In genomic region chr12:120115692-120116442, GRCh38 we compare ENCODE assay signal across 8 cellular contexts. TPM values are rescaled to one million over a fixed set of nuclear protein-coding genes. Genes with fewer than 3 reads are reported as not detected.
DNase-seq lines count a peak whose midpoint lies in the region; ATAC-seq and TF ChIP-seq lines count a peak whose summit lies in the region.

No MANE protein-coding gene starts in this region.

- intact Hi-C loops in Right ventricle myocardium inferior (cut with DNase I), result no loop called here
- intact Hi-C loops in Right ventricle myocardium superior (cut with DNase I), result no loop called here

- TF ChIP-seq CTCF in foreskin keratinocyte (conservative IDR thresholded peaks at IDR 0.05), result no peak

- ATAC-seq in Right ventricle myocardium inferior (no peak), Right ventricle myocardium superior (ENCODE audit: poor library complexity) (no peak), foreskin keratinocyte (peak; percentile 12)

- POLR2A ChIA-PET in activated CD4-positive, alpha-beta memory T cell treated with anti-CD3 and anti-CD28 coated beads, Interleukin-2, amount 10 ng/mL, durations not matched to agents 7 days and 5 days (lab: Charles Lee), result interaction anchor here (0.7 to 10.6 kb wide), 17 partner anchors 8 to 175 kb away, joined by 3 to 236 read pairs (median 9); partner anchors contain the start of genes BICDL1, GCN1, RNU4-1 and RNU4-2

- H3K27me3 ChIP-seq in foreskin keratinocyte, result no peaks in the 10 kb centered on the region

- H3K4me1 Mint-ChIP-seq in IgD-negative memory B cell, result peaks cover 55 to 59% (median 57%) of the 10 kb centered on the region in 3 donors
- peaks cover 76% of the 10 kb centered on the region for H3K4me1 Mint-ChIP-seq in activated CD4-positive, alpha-beta memory T cell treated with anti-CD3 and anti-CD28 coated beads, Interleukin-2, amount 10 ng/mL, durations not matched to agents 7 days and 5 days

- H3K27me3 Mint-ChIP-seq in IgD-negative memory B cell, result no peaks in the 10 kb centered on the region
- H3K27me3 Mint-ChIP-seq in activated CD4-positive, alpha-beta memory T cell treated with anti-CD3 and anti-CD28 coated beads, Interleukin-2, amount 10 ng/mL, durations not matched to agents 7 days and 5 days, result no peaks in the 10 kb centered on the region

- DNase-seq in Right ventricle myocardium inferior (ENCODE audit: missing footprints) (peak; percentile 75), Right ventricle myocardium superior (no peak), foreskin keratinocyte (no peak), retina (peak; percentile 28), pons (ENCODE audit: low spot score) (no peak)
- peak; percentile 53 for DNase-seq in activated CD4-positive, alpha-beta memory T cell treated with anti-CD3 and anti-CD28 coated beads, Interleukin-2, amount 10 ng/mL, durations not matched to agents 7 days and 5 days
- DNase-seq in central memory CD4-positive, alpha-beta T cell, result no peak

- H3K36me3 Mint-ChIP-seq in IgD-negative memory B cell, result peaks cover 3% of the 10 kb centered on the region
- H3K36me3 Mint-ChIP-seq in activated CD4-positive, alpha-beta memory T cell treated with anti-CD3 and anti-CD28 coated beads, Interleukin-2, amount 10 ng/mL, durations not matched to agents 7 days and 5 days (ENCODE audit: low read depth), result peaks cover 54% of the 10 kb centered on the region

- CTCF ChIA-PET in activated CD4-positive, alpha-beta memory T cell treated with anti-CD3 and anti-CD28 coated beads, Interleukin-2, amount 10 ng/mL, durations not matched to agents 7 days and 5 days (lab: Charles Lee), result interaction anchor here (1.8 to 4.4 kb wide), 3 partner anchors 29 to 126 kb away, joined by 6 to 34 read pairs (median 17); partner anchors contain the start of gene RPLP0

- H3K4me1 ChIP-seq in foreskin keratinocyte, result peaks cover 17% of the 10 kb centered on the region

- H3K4me3 Mint-ChIP-seq in IgD-negative memory B cell, result peak overlapping the region; percentile 90 to 99 (median 94)
- peak overlapping the region; percentile 85 for H3K4me3 Mint-ChIP-seq in activated CD4-positive, alpha-beta memory T cell treated with anti-CD3 and anti-CD28 coated beads, Interleukin-2, amount 10 ng/mL, durations not matched to agents 7 days and 5 days

- no peaks in the 10 kb centered on the region for H3K9me3 Mint-ChIP-seq in IgD-negative memory B cell
- H3K9me3 Mint-ChIP-seq in activated CD4-positive, alpha-beta memory T cell treated with anti-CD3 and anti-CD28 coated beads, Interleukin-2, amount 10 ng/mL, durations not matched to agents 7 days and 5 days, result no peaks in the 10 kb centered on the region

- peak overlapping the region; percentile 84 to 95 (median 92) for H3K27ac Mint-ChIP-seq in IgD-negative memory B cell
- peak overlapping the region; percentile 75 for H3K27ac Mint-ChIP-seq in activated CD4-positive, alpha-beta memory T cell treated with anti-CD3 and anti-CD28 coated beads, Interleukin-2, amount 10 ng/mL, durations not matched to agents 7 days and 5 days

- peak overlapping the region; percentile 65 for H3K27ac ChIP-seq in foreskin keratinocyte

RNA-seq across cellular contexts. Expression of gene RAB35, which starts 0.7 kb away (rescaled TPM):
- total RNA-seq in Right ventricle myocardium inferior, result 25.6 TPM
- 23.6 TPM for total RNA-seq in Right ventricle myocardium superior
- polyA plus RNA-seq in IgD-negative memory B cell, result 18.1 TPM
- 10 to 100 TPM; 78.5 to 84.0 TPM for total RNA-seq in activated CD4-positive, alpha-beta memory T cell treated with anti-CD3 and anti-CD28 coated beads, Interleukin-2, amount 10 ng/mL, durations not matched to agents 7 days and 5 days
- total RNA-seq in foreskin keratinocyte, result 35.5 and 35.7 TPM in 2 replicates
- 34.3 and 39.4 TPM in 2 replicates for polyA plus RNA-seq in foreskin keratinocyte

Comparison
In these comparisons a context has a peak if more than half of its experiments do, and no peak if none do; other contexts are left out.
1. DNase-seq: peak in Right ventricle myocardium inferior (single experiment), activated CD4-positive, alpha-beta memory T cell treated with anti-CD3 and anti-CD28 coated beads, Interleukin-2, amount 10 ng/mL, durations not matched to agents 7 days and 5 days (single experiment) and retina (single experiment); none in Right ventricle myocardium superior (single experiment), foreskin keratinocyte (0 of 2), pons (single experiment) and central memory CD4-positive, alpha-beta T cell (single experiment).